ENCODE assay signal across 8 cellular contexts in genomic region chr18:57881818-57882413, GRCh38.
DNase-seq lines count a peak whose midpoint lies in the region; ATAC-seq and TF ChIP-seq lines count a peak whose summit lies in the region.

No MANE protein-coding gene starts in this region.

- POLR2A ChIA-PET in AG04450 (lab: Yijun Ruan, JAX), result no interaction called here

- no peak overlapping the region for H3K27ac ChIP-seq in AG04450 (ENCODE audit: low read depth, low read length)
- no peak overlapping the region for H3K27ac ChIP-seq in duodenal mucosa (ENCODE audit: low read depth, low read length)

- H3K9ac ChIP-seq in duodenal mucosa (ENCODE audit: low read depth in 1 of 2, low read length in 2 of 2), result no peak overlapping the region

- no peaks in the 10 kb centered on the region for H3K27me3 ChIP-seq in AG04450 (ENCODE audit: control insufficient read depth, insufficient read depth, low read length)
- no peaks in the 10 kb centered on the region for H3K27me3 ChIP-seq in duodenal mucosa (ENCODE audit: control insufficient read depth in 1 of 2, insufficient read depth in 2 of 2, low read length in 2 of 2)

- CTCF ChIA-PET in AG04450 (lab: Charles Lee), result interaction anchor here (0.5 to 4.0 kb wide), 45 partner anchors 8 to 1041 kb away, joined by 3 to 60 read pairs (median 4); partner anchors contain the start of genes ATP8B1 and NEDD4L

- ATAC-seq in GM18858 (IDR thresholded peaks at IDR 0.05; ENCODE audit: unreplicated experiment) (peak; percentile 83), HG03469 (IDR thresholded peaks at IDR 0.05; ENCODE audit: unreplicated experiment) (peak; percentile 65)

- no peaks in the 10 kb centered on the region for H3K36me3 ChIP-seq in duodenal mucosa (ENCODE audit: control insufficient read depth in 1 of 2, insufficient read depth in 2 of 2, low read length in 2 of 2)

- peaks cover 0 to 3% of the 10 kb centered on the region in 2 donors for H3K4me1 ChIP-seq in duodenal mucosa (ENCODE audit: control insufficient read depth in 1 of 2, insufficient read depth in 2 of 2, low read length in 2 of 2)

- no peak overlapping the region for H3K4me3 ChIP-seq in AG04450 (ENCODE audit: low read depth, low read length)
- H3K4me3 ChIP-seq in duodenal mucosa (ENCODE audit: low read depth in 1 of 2, low read length in 2 of 2), result peak overlapping the region; percentile 6 to 30

- DNase-seq in AG04450 (ENCODE audit: low read depth, low spot score) (peak; percentile 72), NCI-H748 (lab: John Stamatoyannopoulos, UW; ENCODE audit: unreplicated experiment) (peak; percentile 88), lung microvascular endothelial cell (ENCODE audit: low read depth in 2 of 2) (peak; percentile 81 to 85)
- peak; percentile 27 to 31 for DNase-seq in activated CD4-positive, alpha-beta T cell treated with anti-CD3 and anti-CD28 coated beads, Interleukin-2, amount 50 U/mL, for 4 hours
- peak; percentile 2 for DNase-seq in stimulated activated CD8-positive, alpha-beta memory T cell treated with anti-CD3 and anti-CD28 coated beads, Interleukin-15, amount 100 ng/mL, for 24 hours (ENCODE audit: low read depth)

- TF ChIP-seq CTCF in AG04450 (IDR thresholded peaks at IDR 0.05; ENCODE audit: low read depth, low read length), result peak; percentile 98

- H3K9me3 ChIP-seq in AG04450 (ENCODE audit: control insufficient read depth, insufficient read depth, low read length) (peaks cover 16% of the 10 kb centered on the region; the same call in 1 of the 2 replicates), duodenal mucosa (ENCODE audit: control insufficient read depth in 1 of 2, low read length in 2 of 2) (peaks cover 13 to 14% of the 10 kb centered on the region in 2 donors)

Comparison
In these comparisons a context has a peak if more than half of its experiments do, and no peak if none do; other contexts are left out.
1. DNase-seq: peak in every context shown above with its lines; median percentile 88 in NCI-H748; 83 in lung microvascular endothelial cell; 72 in AG04450; 29 in activated CD4-positive, alpha-beta T cell treated with anti-CD3 and anti-CD28 coated beads, Interleukin-2, amount 50 U/mL, for 4 hours; 2 in stimulated activated CD8-positive, alpha-beta memory T cell treated with anti-CD3 and anti-CD28 coated beads, Interleukin-15, amount 100 ng/mL, for 24 hours.